In genomic region chr20:19897891-19898290, GRCh38 we compare ENCODE assay signal across 23 cellular contexts.
"Had no signal": no experiment of that assay in that cellular context is flagged by ENCODE, and none has a peak within 500 bp of the region (broad histone marks: within the 10 kb centered on the region; RNA-seq: fewer than 3 reads in every experiment).

No MANE protein-coding gene starts in this region.

- H3K36me3 Mint-ChIP-seq: activated naive CD4-positive, alpha-beta T cell treated with anti-CD3 and anti-CD28 coated beads, Interleukin-2, amount 10 ng/mL, durations not matched to agents 7 days and 5 days; activated naive CD8-positive, alpha-beta T cell treated with anti-CD3 and anti-CD28 coated beads for 36 hours had no signal

- H3K27ac Mint-ChIP-seq: activated CD4-positive, alpha-beta memory T cell treated with anti-CD3 and anti-CD28 coated beads, Interleukin-2, amount 10 ng/mL, durations not matched to agents 7 days and 5 days; activated CD4-positive, alpha-beta T cell treated with anti-CD3 and anti-CD28 coated beads for 36 hours; activated naive CD4-positive, alpha-beta T cell treated with anti-CD3 and anti-CD28 coated beads, Interleukin-2, amount 10 ng/mL, durations not matched to agents 7 days and 5 days; activated T-helper 2 cell treated with anti-CD3 and anti-CD28 coated beads, Interferon-gamma antibody, Interleukin-2, Interleukin-4, amounts not matched to agents 10 μg/mL and 5 μg/mL and 100 μg/mL, durations not matched to agents 14 hours and 24 hours and 36 hours had no signal

- H3K27me3 ChIP-seq: brain microvascular endothelial cell, cardiac muscle cell, MG63 had no signal

- DNase-seq: activated CD4-positive, alpha-beta memory T cell treated with anti-CD3 and anti-CD28 coated beads, Interleukin-2, amount 10 ng/mL, durations not matched to agents 7 days and 5 days; activated CD4-positive, alpha-beta T cell treated with anti-CD3 and anti-CD28 coated beads for 36 hours; activated CD4-positive, alpha-beta T cell treated with anti-CD3 and anti-CD28 coated beads, Interleukin-2, amount 50 U/mL, for 1 hour; activated gamma-delta T cell treated with Interleukin-2 at 50 U/mL for 16 hours; activated naive CD4-positive, alpha-beta T cell treated with anti-CD3 and anti-CD28 coated beads, Interleukin-2, amount 10 ng/mL, durations not matched to agents 7 days and 5 days; activated naive CD8-positive, alpha-beta T cell treated with anti-CD3 and anti-CD28 coated beads for 36 hours; activated T-cell treated with anti-CD3 and anti-CD28 coated beads for 4 hours; activated T-cell treated with anti-CD3 and anti-CD28 coated beads, Interleukin-2, amount 50 U/mL, for 48 hours; brain microvascular endothelial cell; MG63; NCI-H1105 treated with DMSO at 0.1 percent for 48 hours; NCI-H1436 treated with DMSO at 0.1 percent for 48 hours; NCI-H187; NCI-H2081; NCI-H446; NCI-H524; PC-9; SIG-M5; T-helper 1 cell; WERI-Rb-1 had no signal

- H3K4me3 Mint-ChIP-seq: activated CD4-positive, alpha-beta memory T cell treated with anti-CD3 and anti-CD28 coated beads, Interleukin-2, amount 10 ng/mL, durations not matched to agents 7 days and 5 days; activated CD4-positive, alpha-beta T cell treated with anti-CD3 and anti-CD28 coated beads for 36 hours; activated naive CD4-positive, alpha-beta T cell treated with anti-CD3 and anti-CD28 coated beads, Interleukin-2, amount 10 ng/mL, durations not matched to agents 7 days and 5 days; activated naive CD8-positive, alpha-beta T cell treated with anti-CD3 and anti-CD28 coated beads for 36 hours had no signal

- ATAC-seq: activated CD4-positive, alpha-beta T cell treated with anti-CD3 and anti-CD28 coated beads for 36 hours had no signal

- H3K36me3 ChIP-seq: cardiac muscle cell, MG63, WERI-Rb-1 had no signal

- H3K9me3 ChIP-seq: MG63 had no signal

- H3K4me1 Mint-ChIP-seq: activated CD4-positive, alpha-beta memory T cell treated with anti-CD3 and anti-CD28 coated beads, Interleukin-2, amount 10 ng/mL, durations not matched to agents 7 days and 5 days; activated CD4-positive, alpha-beta T cell treated with anti-CD3 and anti-CD28 coated beads for 36 hours; activated naive CD4-positive, alpha-beta T cell treated with anti-CD3 and anti-CD28 coated beads, Interleukin-2, amount 10 ng/mL, durations not matched to agents 7 days and 5 days; activated naive CD8-positive, alpha-beta T cell treated with anti-CD3 and anti-CD28 coated beads for 36 hours had no signal

- H3K9me3 Mint-ChIP-seq: activated CD4-positive, alpha-beta memory T cell treated with anti-CD3 and anti-CD28 coated beads, Interleukin-2, amount 10 ng/mL, durations not matched to agents 7 days and 5 days had no signal

- H3K4me3 ChIP-seq: cardiac muscle cell, MG63, PC-9, SK-N-MC had no signal
